13 cellular contexts compared by ENCODE assay signal in genomic region chr7:127889677-127890076, GRCh38.
DNase-seq lines count a peak whose midpoint lies in the region; ATAC-seq and TF ChIP-seq lines count a peak whose summit lies in the region.
"Had no signal": no experiment of that assay in that cellular context is flagged by ENCODE, and none has a peak within 500 bp of the region (broad histone marks: within the 10 kb centered on the region; RNA-seq: fewer than 3 reads in every experiment).

No MANE protein-coding gene starts in this region.

- peaks cover 22% of the 10 kb centered on the region for H3K4me1 Mint-ChIP-seq in activated T-cell treated with anti-CD3 and anti-CD28 coated beads, Interleukin-2, amount 50 U/mL, for 72 hours (ENCODE audit: low read depth)
- H3K4me1 Mint-ChIP-seq in activated T-helper 2 cell treated with anti-CD3 and anti-CD28 coated beads, Interferon-gamma antibody, Interleukin-2, Interleukin-4, amounts not matched to agents 10 μg/mL and 5 μg/mL and 100 μg/mL, durations not matched to agents 14 hours and 24 hours and 36 hours (ENCODE audit: low read depth): peaks cover 12% of the 10 kb centered on the region
- H3K4me1 Mint-ChIP-seq in progenitor cell of endocrine pancreas (ENCODE audit: low read depth): peaks cover 34% of the 10 kb centered on the region
- peaks cover 0 to 15% (median 2%) of the 10 kb centered on the region in 7 donors for H3K4me1 Mint-ChIP-seq in naive thymus-derived CD4-positive, alpha-beta T cell

- no peak overlapping the region for H3K4me3 Mint-ChIP-seq in activated T-cell treated with anti-CD3 and anti-CD28 coated beads, Interleukin-2, amount 50 U/mL, for 72 hours
- no peak overlapping the region for H3K4me3 Mint-ChIP-seq in activated T-helper 2 cell treated with anti-CD3 and anti-CD28 coated beads, Interferon-gamma antibody, Interleukin-2, Interleukin-4, amounts not matched to agents 10 μg/mL and 5 μg/mL and 100 μg/mL, durations not matched to agents 14 hours and 24 hours and 36 hours (ENCODE audit: low read depth)
- H3K4me3 Mint-ChIP-seq in progenitor cell of endocrine pancreas (ENCODE audit: low read depth): no peak overlapping the region
- no peak overlapping the region for H3K4me3 Mint-ChIP-seq in naive thymus-derived CD4-positive, alpha-beta T cell
- H3K4me3 Mint-ChIP-seq: CD4-positive, CD25-positive, alpha-beta regulatory T cell had no signal

- H3K27me3 ChIP-seq in naive thymus-derived CD4-positive, alpha-beta T cell (ENCODE audit: control insufficient read depth in 2 of 2, insufficient read depth in 2 of 2, low read length in 2 of 2): no peaks in the 10 kb centered on the region
- H3K27me3 ChIP-seq: BLaER1 treated with 17β-estradiol and CSF1 and Interleukin-3, amounts not matched to agents 10 nM and 100 nM had no signal

- DNase-seq in activated T-cell treated with anti-CD3 and anti-CD28 coated beads, Interleukin-2, amount 50 U/mL, for 72 hours: no peak
- no peak for DNase-seq in activated T-cell treated with anti-CD3 and anti-CD28 coated beads, Interleukin-2, amount 50 U/mL, for 48 hours
- no peak for DNase-seq in activated T-helper 2 cell treated with anti-CD3 and anti-CD28 coated beads, Interferon-gamma antibody, Interleukin-2, Interleukin-4, amounts not matched to agents 10 μg/mL and 5 μg/mL and 100 μg/mL, durations not matched to agents 14 hours and 24 hours and 36 hours (ENCODE audit: low spot score)
- no peak for DNase-seq in progenitor cell of endocrine pancreas (ENCODE audit: low spot score, unreplicated experiment)
- DNase-seq in T-helper 1 cell: no peak
- no peak for DNase-seq in naive thymus-derived CD4-positive, alpha-beta T cell
- DNase-seq: ACHN; CD4-positive, CD25-positive, alpha-beta regulatory T cell; DMS53; HCEC 1CT; IMR-90 had no signal

- POLR2A ChIA-PET in HEK293 (lab: Yijun Ruan, JAX): no interaction called here
- POLR2A ChIA-PET in naive thymus-derived CD4-positive, alpha-beta T cell (lab: Charles Lee): interaction anchor here (0.7 kb wide), 1 partner anchor 103 kb away, joined by 3 read pairs; no protein-coding TSS in a partner anchor

- TF ChIP-seq CTCF in HEK293 (tag by site-specific recombination; IDR thresholded peaks at IDR 0.05) (no peak), progenitor cell of endocrine pancreas (IDR thresholded peaks at IDR 0.05; ENCODE audit: unreplicated experiment) (no peak)

- no peak overlapping the region for H3K4me3 ChIP-seq in HEK293 (ENCODE audit: low read depth, low read length)
- no peak overlapping the region for H3K4me3 ChIP-seq in naive thymus-derived CD4-positive, alpha-beta T cell (ENCODE audit: low read length)
- H3K4me3 ChIP-seq: BLaER1 treated with 17β-estradiol and CSF1 and Interleukin-3, amounts not matched to agents 10 nM and 100 nM had no signal

- H3K36me3 ChIP-seq in HEK293 (ENCODE audit: control insufficient read depth in 2 of 2, insufficient read depth in 1 of 2, low read length in 2 of 2): peaks cover 0 to 34% of the 10 kb centered on the region in 2 experiments; a peak in 1 of 3 replicates
- peaks cover 0 to 22% (median 6%) of the 10 kb centered on the region in 3 experiments for H3K36me3 ChIP-seq in naive thymus-derived CD4-positive, alpha-beta T cell (ENCODE audit: control insufficient read depth in 2 of 3, insufficient read depth in 3 of 3, low read length in 3 of 3)

- peaks cover 6 to 14% of the 10 kb centered on the region in 2 donors for H3K36me3 Mint-ChIP-seq in activated T-cell treated with anti-CD3 and anti-CD28 coated beads, Interleukin-2, amount 50 U/mL, for 72 hours (ENCODE audit: insufficient read depth in 2 of 2)
- peaks cover 67% of the 10 kb centered on the region for H3K36me3 Mint-ChIP-seq in activated T-helper 2 cell treated with anti-CD3 and anti-CD28 coated beads, Interferon-gamma antibody, Interleukin-2, Interleukin-4, amounts not matched to agents 10 μg/mL and 5 μg/mL and 100 μg/mL, durations not matched to agents 14 hours and 24 hours and 36 hours (ENCODE audit: low read depth)
- peaks cover 18% of the 10 kb centered on the region for H3K36me3 Mint-ChIP-seq in progenitor cell of endocrine pancreas (ENCODE audit: insufficient read depth)
- H3K36me3 Mint-ChIP-seq in naive thymus-derived CD4-positive, alpha-beta T cell: peaks cover 13 to 62% (median 49%) of the 10 kb centered on the region in 5 donors

- H3K27ac Mint-ChIP-seq in activated T-cell treated with anti-CD3 and anti-CD28 coated beads, Interleukin-2, amount 50 U/mL, for 72 hours: peak overlapping the region; percentile 24
- peak overlapping the region; percentile 18 for H3K27ac Mint-ChIP-seq in activated T-helper 2 cell treated with anti-CD3 and anti-CD28 coated beads, Interferon-gamma antibody, Interleukin-2, Interleukin-4, amounts not matched to agents 10 μg/mL and 5 μg/mL and 100 μg/mL, durations not matched to agents 14 hours and 24 hours and 36 hours
- peak overlapping the region; percentile 26 for H3K27ac Mint-ChIP-seq in progenitor cell of endocrine pancreas
- H3K27ac Mint-ChIP-seq in naive thymus-derived CD4-positive, alpha-beta T cell: peak overlapping the region in 1 of 9 donors; percentile 6
- H3K27ac Mint-ChIP-seq: CD4-positive, CD25-positive, alpha-beta regulatory T cell had no signal

- no peaks in the 10 kb centered on the region for H3K4me1 ChIP-seq in HEK293 (ENCODE audit: control insufficient read depth, insufficient read depth, low read length)
- H3K4me1 ChIP-seq in naive thymus-derived CD4-positive, alpha-beta T cell (ENCODE audit: control insufficient read depth in 2 of 2, insufficient read depth in 2 of 2, low read length in 2 of 2): no peaks in the 10 kb centered on the region

- intact Hi-C loops in activated T-helper 2 cell treated with anti-CD3 and anti-CD28 coated beads, Interferon-gamma antibody, Interleukin-2, Interleukin-4, amounts not matched to agents 10 μg/mL and 5 μg/mL and 100 μg/mL, durations not matched to agents 14 hours and 24 hours and 36 hours (cut with micrococcal nuclease): no loop called here
- intact Hi-C loops in naive thymus-derived CD4-positive, alpha-beta T cell (cut with micrococcal nuclease): no loop called here

- CTCF ChIA-PET in HEK293 (lab: Yijun Ruan, JAX): no interaction called here
- CTCF ChIA-PET in naive thymus-derived CD4-positive, alpha-beta T cell (lab: Charles Lee): no interaction called here

- H3K9me3 Mint-ChIP-seq in activated T-cell treated with anti-CD3 and anti-CD28 coated beads, Interleukin-2, amount 50 U/mL, for 72 hours: no peaks in the 10 kb centered on the region
- H3K9me3 Mint-ChIP-seq in activated T-helper 2 cell treated with anti-CD3 and anti-CD28 coated beads, Interferon-gamma antibody, Interleukin-2, Interleukin-4, amounts not matched to agents 10 μg/mL and 5 μg/mL and 100 μg/mL, durations not matched to agents 14 hours and 24 hours and 36 hours: no peaks in the 10 kb centered on the region
- no peaks in the 10 kb centered on the region for H3K9me3 Mint-ChIP-seq in progenitor cell of endocrine pancreas (ENCODE audit: low read depth)
- H3K9me3 Mint-ChIP-seq in naive thymus-derived CD4-positive, alpha-beta T cell: no peaks in the 10 kb centered on the region

- H3K27ac ChIP-seq in HEK293 (ENCODE audit: extremely low read depth, low read depth, low read length): no peak overlapping the region
- H3K27ac ChIP-seq in naive thymus-derived CD4-positive, alpha-beta T cell (ENCODE audit: low read depth, low read length): no peak overlapping the region
- H3K27ac ChIP-seq: BLaER1 treated with 17β-estradiol and CSF1 and Interleukin-3, amounts not matched to agents 10 nM and 100 nM had no signal

- no peak for ATAC-seq in activated T-cell treated with anti-CD3 and anti-CD28 coated beads, Interleukin-2, amount 50 U/mL, for 72 hours (replicated peaks in 1 of 2)
- ATAC-seq in naive thymus-derived CD4-positive, alpha-beta T cell: no peak

- no peaks in the 10 kb centered on the region for H3K27me3 Mint-ChIP-seq in activated T-cell treated with anti-CD3 and anti-CD28 coated beads, Interleukin-2, amount 50 U/mL, for 72 hours (ENCODE audit: low read depth)
- H3K27me3 Mint-ChIP-seq in activated T-helper 2 cell treated with anti-CD3 and anti-CD28 coated beads, Interferon-gamma antibody, Interleukin-2, Interleukin-4, amounts not matched to agents 10 μg/mL and 5 μg/mL and 100 μg/mL, durations not matched to agents 14 hours and 24 hours and 36 hours (ENCODE audit: low read depth): no peaks in the 10 kb centered on the region
- no peaks in the 10 kb centered on the region for H3K27me3 Mint-ChIP-seq in progenitor cell of endocrine pancreas
- H3K27me3 Mint-ChIP-seq in naive thymus-derived CD4-positive, alpha-beta T cell: no peaks in the 10 kb centered on the region
- H3K27me3 Mint-ChIP-seq: CD4-positive, CD25-positive, alpha-beta regulatory T cell had no signal

- H3K9me3 ChIP-seq in HEK293 (ENCODE audit: control insufficient read depth, insufficient read depth, low read depth, low read length): no peaks in the 10 kb centered on the region
- H3K9me3 ChIP-seq in naive thymus-derived CD4-positive, alpha-beta T cell (ENCODE audit: control insufficient read depth in 2 of 3, low read length in 3 of 3): no peaks in the 10 kb centered on the region

TF ChIP-seq in HEK293, 187 proteins besides CTCF, POLR2A, EP300 and RAD21:
- TF ChIP-seq KLF10 (tag by site-specific recombination; IDR thresholded peaks at IDR 0.05) (no peak), ZNF146 (tag by site-specific recombination; IDR thresholded peaks at IDR 0.05) (peak; percentile 74)
